In the genomic region with DNA sequence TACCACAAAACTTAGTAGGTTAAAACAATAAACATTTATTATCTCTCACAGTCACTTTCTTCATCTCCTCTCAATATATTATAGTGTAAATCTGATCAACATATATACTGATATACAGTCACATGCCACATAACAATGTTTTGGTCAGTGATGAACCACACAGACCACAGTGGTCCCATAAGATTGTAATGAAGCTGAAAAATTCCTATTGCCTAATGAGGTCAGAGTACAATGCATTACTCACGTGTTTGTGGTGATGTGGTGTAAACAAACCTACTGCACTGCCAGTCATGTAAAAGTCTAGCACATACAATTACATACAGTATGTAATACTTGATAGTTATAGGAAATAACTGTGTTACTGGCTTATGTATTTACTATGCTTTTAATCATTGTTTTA, we compare ENCODE assay signal across 26 cellular contexts. TPM values are rescaled to one million over a fixed set of nuclear protein-coding genes. Genes with fewer than 3 reads are reported as not detected.
DNase-seq lines count a peak whose midpoint lies in the region; ATAC-seq, FAIRE-seq and TF ChIP-seq lines count a peak whose summit lies in the region.
"Had no signal": no experiment of that assay in that cellular context is flagged by ENCODE, and none has a peak within 500 bp of the region (broad histone marks: within the 10 kb centered on the region; RNA-seq: fewer than 3 reads in every experiment).

No MANE protein-coding gene starts in this region.

- H3K27me3 Mint-ChIP-seq in MCF 10A (ENCODE audit: insufficient read depth, unreplicated experiment), result no peaks in the 10 kb centered on the region
- no peaks in the 10 kb centered on the region for H3K27me3 Mint-ChIP-seq in astrocyte (ENCODE audit: low read depth, unreplicated experiment)

- 80% methylated on average over 1 of the region's 1 CpG for WGBS in esophagus muscularis mucosa

- H3K4me1 ChIP-seq in breast epithelium (no peaks in the 10 kb centered on the region), astrocyte (ENCODE audit: insufficient read depth, low read length) (no peaks in the 10 kb centered on the region), esophagus muscularis mucosa (no peaks in the 10 kb centered on the region)
- H3K4me1 ChIP-seq: BE2C, sigmoid colon had no signal

- H3K36me3 Mint-ChIP-seq in MCF 10A (ENCODE audit: insufficient read depth, unreplicated experiment) (peaks cover 6% of the 10 kb centered on the region), astrocyte (ENCODE audit: low read depth, unreplicated experiment) (no peaks in the 10 kb centered on the region)
- H3K36me3 Mint-ChIP-seq: T-cell, type B pancreatic cell had no signal

- H2AFZ ChIP-seq in astrocyte (ENCODE audit: low read depth, low read length), result no peak overlapping the region

- peak; percentile 49 for FAIRE-seq in astrocyte (lab: Jason Lieb, UNC)
- FAIRE-seq: G401.6, islet of Langerhans, K562 had no signal

- H3K4me2 ChIP-seq in astrocyte (ENCODE audit: low read length), result no peak overlapping the region

- no peak for TF ChIP-seq EP300 in esophagus muscularis mucosa (IDR thresholded peaks at IDR 0.05)

- BruUV-seq in MCF 10A (replicated peaks; lab: Mats Ljungman, UMichigan), result no TSS peak

- H4K20me1 ChIP-seq in astrocyte (ENCODE audit: insufficient read depth, low read length), result no peaks in the 10 kb centered on the region

- no peaks in the 10 kb centered on the region for H3K9me3 Mint-ChIP-seq in MCF 10A (ENCODE audit: unreplicated experiment)
- peaks cover 6% of the 10 kb centered on the region for H3K9me3 Mint-ChIP-seq in astrocyte (ENCODE audit: unreplicated experiment)
- H3K9me3 Mint-ChIP-seq: T-cell had no signal

- H3K27ac ChIP-seq in breast epithelium, result no peak overlapping the region
- no peak overlapping the region for H3K27ac ChIP-seq in astrocyte (ENCODE audit: low read depth, low read length)
- no peak overlapping the region for H3K27ac ChIP-seq in esophagus muscularis mucosa (replicated peaks in 1 of 4)
- no peak overlapping the region for H3K27ac ChIP-seq in dorsolateral prefrontal cortex
- H3K27ac ChIP-seq: sigmoid colon had no signal

- H3K4me3 ChIP-seq in breast epithelium (no peak overlapping the region), astrocyte (ENCODE audit: insufficient read depth, low read depth, low read length) (no peak overlapping the region), fibroblast of the aortic adventitia (ENCODE audit: low read depth, low read length) (no peak overlapping the region), esophagus muscularis mucosa (no peak overlapping the region), dorsolateral prefrontal cortex (no peak overlapping the region)
- H3K4me3 ChIP-seq: K562, lung, sigmoid colon had no signal

- no peak for TF ChIP-seq POLR2A in breast epithelium (IDR thresholded peaks at IDR 0.05)
- no peak for TF ChIP-seq POLR2A in esophagus muscularis mucosa (IDR thresholded peaks at IDR 0.05; ENCODE audit: low read depth)

- no peaks in the 10 kb centered on the region for H3K27me3 ChIP-seq in breast epithelium
- no peaks in the 10 kb centered on the region for H3K27me3 ChIP-seq in astrocyte (ENCODE audit: insufficient read depth, low read length)
- H3K27me3 ChIP-seq in esophagus muscularis mucosa, result no peaks in the 10 kb centered on the region
- peaks cover 0 to 13% (median 0%) of the 10 kb centered on the region in 45 donors for H3K27me3 ChIP-seq in dorsolateral prefrontal cortex

- no peaks in the 10 kb centered on the region for H3K79me2 ChIP-seq in astrocyte (ENCODE audit: insufficient read depth, low read length)

- H3K9ac ChIP-seq in astrocyte (ENCODE audit: low read length), result no peak overlapping the region

- no peak for ATAC-seq in GM19452 (IDR thresholded peaks at IDR 0.05; ENCODE audit: unreplicated experiment)
- no peak for ATAC-seq in HG02610 (IDR thresholded peaks at IDR 0.05; ENCODE audit: unreplicated experiment)
- ATAC-seq: esophagus mucosa; HCT116; K562; Right ventricle myocardium inferior; stimulated activated naive CD8-positive, alpha-beta T cell treated with anti-CD3 and anti-CD28 coated beads, Interleukin-15, amount 100 ng/mL, for 72 hours; T-cell had no signal

- DNase-seq in MCF 10A (ENCODE audit: unreplicated experiment), result peak; percentile 40
- no peak for DNase-seq in breast epithelium (ENCODE audit: low spot score in 2 of 2)
- DNase-seq in astrocyte (ENCODE audit: low read depth), result peak; percentile 53
- DNase-seq in fibroblast of the aortic adventitia (ENCODE audit: low read depth), result peak; percentile 36
- DNase-seq in esophagus muscularis mucosa (ENCODE audit: extremely low spot score), result no peak
- no peak for DNase-seq in dorsolateral prefrontal cortex
- DNase-seq: 8988T; activated CD4-positive, alpha-beta T cell treated with anti-CD3 and anti-CD28 coated beads for 48 hours; BE2C; caudate nucleus; COR-L47; NCI-H1092 treated with DMSO at 0.1 percent for 48 hours; NCI-H2081; sigmoid colon; stimulated activated naive CD8-positive, alpha-beta T cell treated with anti-CD3 and anti-CD28 coated beads, Interleukin-15, amount 100 ng/mL, for 72 hours; T-cell had no signal

- CTCF ChIA-PET in MCF 10A (lab: Yijun Ruan, JAX), result interaction anchor here (0.6 to 1.3 kb wide), 2 partner anchors 31 to 662 kb away, joined by 3 to 5 read pairs; a partner anchor contains a TSS

- H3K4me3 Mint-ChIP-seq in MCF 10A (ENCODE audit: unreplicated experiment), result no peak overlapping the region
- H3K4me3 Mint-ChIP-seq in astrocyte (ENCODE audit: unreplicated experiment), result no peak overlapping the region
- H3K4me3 Mint-ChIP-seq: stimulated activated naive CD8-positive, alpha-beta T cell treated with anti-CD3 and anti-CD28 coated beads, Interleukin-15, amount 100 ng/mL, for 72 hours; T-cell; type B pancreatic cell had no signal

- no peak for TF ChIP-seq CTCF in MCF 10A (IDR thresholded peaks at IDR 0.05; ENCODE audit: unreplicated experiment)
- no peak for TF ChIP-seq CTCF in breast epithelium (IDR thresholded peaks at IDR 0.05)
- no peak for TF ChIP-seq CTCF in astrocyte (IDR thresholded peaks at IDR 0.05; ENCODE audit: insufficient read depth, low read depth, low read length)
- no peak for TF ChIP-seq CTCF in fibroblast of the aortic adventitia (IDR thresholded peaks at IDR 0.05; ENCODE audit: insufficient read depth, low read length)
- no peak for TF ChIP-seq CTCF in esophagus muscularis mucosa (IDR thresholded peaks at IDR 0.05)
- TF ChIP-seq CTCF in dorsolateral prefrontal cortex (IDR thresholded peaks at IDR 0.05 in 54 of 56, conservative IDR thresholded peaks at IDR 0.05 in 2 of 56; ENCODE audit: low read depth in 1 of 56, partially characterized antibody in 56 of 56), result no peak

- H3K9me3 ChIP-seq in breast epithelium, result no peaks in the 10 kb centered on the region
- no peaks in the 10 kb centered on the region for H3K9me3 ChIP-seq in astrocyte (ENCODE audit: insufficient read depth, low read depth, low read length)
- no peaks in the 10 kb centered on the region for H3K9me3 ChIP-seq in esophagus muscularis mucosa
- H3K9me3 ChIP-seq: BE2C, sigmoid colon had no signal

- H3K36me3 ChIP-seq in breast epithelium (no peaks in the 10 kb centered on the region), astrocyte (ENCODE audit: insufficient read depth, low read length) (no peaks in the 10 kb centered on the region), esophagus muscularis mucosa (no peaks in the 10 kb centered on the region)
- H3K36me3 ChIP-seq: BE2C, sigmoid colon had no signal

- POLR2A ChIA-PET in MCF 10A (lab: Yijun Ruan, JAX), result interaction anchor here (0.9 kb wide), 1 partner anchor 31 kb away, joined by 3 read pairs; a partner anchor contains a TSS

- H3K4me1 Mint-ChIP-seq in MCF 10A (ENCODE audit: insufficient read depth, unreplicated experiment) (peaks cover 6% of the 10 kb centered on the region), astrocyte (ENCODE audit: low read depth, unreplicated experiment) (peaks cover 17% of the 10 kb centered on the region)
- H3K4me1 Mint-ChIP-seq: stimulated activated naive CD8-positive, alpha-beta T cell treated with anti-CD3 and anti-CD28 coated beads, Interleukin-15, amount 100 ng/mL, for 72 hours; T-cell had no signal

- H3K27ac Mint-ChIP-seq in MCF 10A (ENCODE audit: low read depth, unreplicated experiment) (no peak overlapping the region), astrocyte (ENCODE audit: unreplicated experiment) (peak overlapping the region; percentile 31)
- H3K27ac Mint-ChIP-seq: stimulated activated naive CD8-positive, alpha-beta T cell treated with anti-CD3 and anti-CD28 coated beads, Interleukin-15, amount 100 ng/mL, for 72 hours; T-cell; type B pancreatic cell had no signal

- intact Hi-C loops in MCF 10A (cut with micrococcal nuclease) (no loop called here), breast epithelium (cut with DNase I; ENCODE audit: low total_unique reads) (no loop called here), esophagus muscularis mucosa (cut with DNase I) (no loop called here), dorsolateral prefrontal cortex (cut with DNase I) (no loop called here)

RNA-seq across cellular contexts. Expression of a gene that starts 30.1 kb away (rescaled TPM):
- total RNA-seq in MCF 10A (2022) (0.20 and 0.30 TPM in 2 replicates), breast epithelium (100 to 1,000 TPM in 1 of 3 donors, 10 to 100 TPM in 2; 46.2 to 155 (median 51.2) TPM), astrocyte (23.2 and 26.7 TPM in 2 replicates), fibroblast of the aortic adventitia (ENCODE audit: low replicate concordance) (135 and 212 TPM in 2 replicates), esophagus muscularis mucosa (100 to 1,000 TPM in 1 of 4 donors, 10 to 100 TPM in 3; 57.7 to 109 (median 67.4) TPM), dorsolateral prefrontal cortex (10 to 100 TPM in 8 of 120 experiments, 1 to 10 TPM in 111, under 1 TPM in 1; 0.64 to 13.6 (median 5.2) TPM)

Comparison
In these comparisons a context has a peak if more than half of its experiments do, and no peak if none do; other contexts are left out.
1. DNase-seq: peak in MCF 10A (single experiment), astrocyte (single experiment) and fibroblast of the aortic adventitia (single experiment); none in breast epithelium (0 of 2), esophagus muscularis mucosa (single experiment) and dorsolateral prefrontal cortex (0 of 10).